ENCODE assay signal across 1 cellular context in genomic region chr12:12611512-12612306, GRCh38.
TF ChIP-seq lines count a peak whose summit lies in the region.

A gene with protein sequence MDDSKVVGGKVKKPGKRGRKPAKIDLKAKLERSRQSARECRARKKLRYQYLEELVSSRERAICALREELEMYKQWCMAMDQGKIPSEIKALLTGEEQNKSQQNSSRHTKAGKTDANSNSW (plus strand): TSS chr12:12611876. CDS start chr12:12612173, 297 bp downstream.

TF ChIP-seq in K562, 482 proteins besides CTCF, POLR2A, EP300 and RAD21 (continued from another document and continues in another):
- peak; percentile 39 for TF ChIP-seq JUND (IDR thresholded peaks at IDR 0.05; ENCODE audit: borderline replicate concordance, low read depth, low read length)
- TF ChIP-seq JUND (tag; IDR thresholded peaks at IDR 0.05; ENCODE audit: borderline replicate concordance, low read depth, low read length), result peak; percentile 18; the same call in 1 of the 3 replicates
- no peak for TF ChIP-seq ETS2 (tag; IDR thresholded peaks at IDR 0.05; ENCODE audit: borderline replicate concordance, poor library complexity, severe bottlenecking)
- TF ChIP-seq ZNF445 (CRISPR knock-in tag; IDR thresholded peaks at IDR 0.05; ENCODE audit: low read depth), result no peak
- no peak for TF ChIP-seq CHCHD3 (CRISPR knock-in tag; IDR thresholded peaks at IDR 0.05)
- TF ChIP-seq ZNF384 (IDR thresholded peaks at IDR 0.05; ENCODE audit: low read depth, low read length), result peak; percentile 91
- TF ChIP-seq, protein P1, sequence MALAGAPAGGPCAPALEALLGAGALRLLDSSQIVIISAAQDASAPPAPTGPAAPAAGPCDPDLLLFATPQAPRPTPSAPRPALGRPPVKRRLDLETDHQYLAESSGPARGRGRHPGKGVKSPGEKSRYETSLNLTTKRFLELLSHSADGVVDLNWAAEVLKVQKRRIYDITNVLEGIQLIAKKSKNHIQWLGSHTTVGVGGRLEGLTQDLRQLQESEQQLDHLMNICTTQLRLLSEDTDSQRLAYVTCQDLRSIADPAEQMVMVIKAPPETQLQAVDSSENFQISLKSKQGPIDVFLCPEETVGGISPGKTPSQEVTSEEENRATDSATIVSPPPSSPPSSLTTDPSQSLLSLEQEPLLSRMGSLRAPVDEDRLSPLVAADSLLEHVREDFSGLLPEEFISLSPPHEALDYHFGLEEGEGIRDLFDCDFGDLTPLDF (CRISPR knock-in tag; IDR thresholded peaks at IDR 0.05), result no peak
- no peak; a peak in 1 of 4 replicates for TF ChIP-seq SRF (CRISPR knock-in tag; IDR thresholded peaks at IDR 0.05)
- TF ChIP-seq SMAD2 (IDR thresholded peaks at IDR 0.05; ENCODE audit: low read depth, low read length), result no peak
- TF ChIP-seq CREB5 (CRISPR knock-in tag; IDR thresholded peaks at IDR 0.05), result no peak
- TF ChIP-seq, protein P2, sequence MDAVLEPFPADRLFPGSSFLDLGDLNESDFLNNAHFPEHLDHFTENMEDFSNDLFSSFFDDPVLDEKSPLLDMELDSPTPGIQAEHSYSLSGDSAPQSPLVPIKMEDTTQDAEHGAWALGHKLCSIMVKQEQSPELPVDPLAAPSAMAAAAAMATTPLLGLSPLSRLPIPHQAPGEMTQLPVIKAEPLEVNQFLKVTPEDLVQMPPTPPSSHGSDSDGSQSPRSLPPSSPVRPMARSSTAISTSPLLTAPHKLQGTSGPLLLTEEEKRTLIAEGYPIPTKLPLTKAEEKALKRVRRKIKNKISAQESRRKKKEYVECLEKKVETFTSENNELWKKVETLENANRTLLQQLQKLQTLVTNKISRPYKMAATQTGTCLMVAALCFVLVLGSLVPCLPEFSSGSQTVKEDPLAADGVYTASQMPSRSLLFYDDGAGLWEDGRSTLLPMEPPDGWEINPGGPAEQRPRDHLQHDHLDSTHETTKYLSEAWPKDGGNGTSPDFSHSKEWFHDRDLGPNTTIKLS (IDR thresholded peaks at IDR 0.05; ENCODE audit: borderline replicate concordance, low read depth), result peak; percentile 80
- TF ChIP-seq NFYB (IDR thresholded peaks at IDR 0.05; ENCODE audit: extremely low read depth, insufficient read length), result no peak
- peak; percentile 83 for TF ChIP-seq KLF16 (IDR thresholded peaks at IDR 0.05)
- no peak for TF ChIP-seq GTF2F1 (IDR thresholded peaks at IDR 0.05; ENCODE audit: low read depth, low read length)
- TF ChIP-seq ZFP1 (CRISPR knock-in tag; IDR thresholded peaks at IDR 0.05), result no peak
- peak; percentile 35 for TF ChIP-seq MGA (IDR thresholded peaks at IDR 0.05)
- peak; percentile 60 for TF ChIP-seq DACH1 (IDR thresholded peaks at IDR 0.05; ENCODE audit: partially characterized antibody)
- TF ChIP-seq, protein P3, sequence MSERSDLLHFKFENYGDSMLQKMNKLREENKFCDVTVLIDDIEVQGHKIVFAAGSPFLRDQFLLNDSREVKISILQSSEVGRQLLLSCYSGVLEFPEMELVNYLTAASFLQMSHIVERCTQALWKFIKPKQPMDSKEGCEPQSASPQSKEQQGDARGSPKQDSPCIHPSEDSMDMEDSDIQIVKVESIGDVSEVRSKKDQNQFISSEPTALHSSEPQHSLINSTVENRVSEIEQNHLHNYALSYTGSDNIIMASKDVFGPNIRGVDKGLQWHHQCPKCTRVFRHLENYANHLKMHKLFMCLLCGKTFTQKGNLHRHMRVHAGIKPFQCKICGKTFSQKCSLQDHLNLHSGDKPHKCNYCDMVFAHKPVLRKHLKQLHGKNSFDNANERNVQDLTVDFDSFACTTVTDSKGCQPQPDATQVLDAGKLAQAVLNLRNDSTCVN (CRISPR knock-in tag; IDR thresholded peaks at IDR 0.05), result no peak
- TF ChIP-seq ZNF668 (CRISPR knock-in tag; IDR thresholded peaks at IDR 0.05), result no peak
- peak; percentile 86; the same call in 1 of the 2 replicates for TF ChIP-seq FOXJ2 (tag; IDR thresholded peaks at IDR 0.05)
- TF ChIP-seq, protein P4, sequence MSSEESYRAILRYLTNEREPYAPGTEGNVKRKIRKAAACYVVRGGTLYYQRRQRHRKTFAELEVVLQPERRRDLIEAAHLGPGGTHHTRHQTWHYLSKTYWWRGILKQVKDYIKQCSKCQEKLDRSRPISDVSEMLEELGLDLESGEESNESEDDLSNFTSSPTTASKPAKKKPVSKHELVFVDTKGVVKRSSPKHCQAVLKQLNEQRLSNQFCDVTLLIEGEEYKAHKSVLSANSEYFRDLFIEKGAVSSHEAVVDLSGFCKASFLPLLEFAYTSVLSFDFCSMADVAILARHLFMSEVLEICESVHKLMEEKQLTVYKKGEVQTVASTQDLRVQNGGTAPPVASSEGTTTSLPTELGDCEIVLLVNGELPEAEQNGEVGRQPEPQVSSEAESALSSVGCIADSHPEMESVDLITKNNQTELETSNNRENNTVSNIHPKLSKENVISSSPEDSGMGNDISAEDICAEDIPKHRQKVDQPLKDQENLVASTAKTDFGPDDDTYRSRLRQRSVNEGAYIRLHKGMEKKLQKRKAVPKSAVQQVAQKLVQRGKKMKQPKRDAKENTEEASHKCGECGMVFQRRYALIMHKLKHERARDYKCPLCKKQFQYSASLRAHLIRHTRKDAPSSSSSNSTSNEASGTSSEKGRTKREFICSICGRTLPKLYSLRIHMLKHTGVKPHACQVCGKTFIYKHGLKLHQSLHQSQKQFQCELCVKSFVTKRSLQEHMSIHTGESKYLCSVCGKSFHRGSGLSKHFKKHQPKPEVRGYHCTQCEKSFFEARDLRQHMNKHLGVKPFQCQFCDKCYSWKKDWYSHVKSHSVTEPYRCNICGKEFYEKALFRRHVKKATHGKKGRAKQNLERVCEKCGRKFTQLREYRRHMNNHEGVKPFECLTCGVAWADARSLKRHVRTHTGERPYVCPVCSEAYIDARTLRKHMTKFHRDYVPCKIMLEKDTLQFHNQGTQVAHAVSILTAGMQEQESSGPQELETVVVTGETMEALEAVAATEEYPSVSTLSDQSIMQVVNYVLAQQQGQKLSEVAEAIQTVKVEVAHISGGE (CRISPR knock-in tag; IDR thresholded peaks at IDR 0.05), result peak in 1 of 3 experiments; percentile 61; a peak in 1 of 6 replicates
- TF ChIP-seq KDM1A (IDR thresholded peaks at IDR 0.05), result 0 out of 4 replicates have a peak, but pooled peaks of 1 of the 2 experiments have one; percentile 37
- no peak for TF ChIP-seq ZNF3 (CRISPR knock-in tag; IDR thresholded peaks at IDR 0.05)
- no peak for TF ChIP-seq EWSR1 (IDR thresholded peaks at IDR 0.05; ENCODE audit: borderline replicate concordance, low read depth, partially characterized antibody)
- TF ChIP-seq, protein P5, sequence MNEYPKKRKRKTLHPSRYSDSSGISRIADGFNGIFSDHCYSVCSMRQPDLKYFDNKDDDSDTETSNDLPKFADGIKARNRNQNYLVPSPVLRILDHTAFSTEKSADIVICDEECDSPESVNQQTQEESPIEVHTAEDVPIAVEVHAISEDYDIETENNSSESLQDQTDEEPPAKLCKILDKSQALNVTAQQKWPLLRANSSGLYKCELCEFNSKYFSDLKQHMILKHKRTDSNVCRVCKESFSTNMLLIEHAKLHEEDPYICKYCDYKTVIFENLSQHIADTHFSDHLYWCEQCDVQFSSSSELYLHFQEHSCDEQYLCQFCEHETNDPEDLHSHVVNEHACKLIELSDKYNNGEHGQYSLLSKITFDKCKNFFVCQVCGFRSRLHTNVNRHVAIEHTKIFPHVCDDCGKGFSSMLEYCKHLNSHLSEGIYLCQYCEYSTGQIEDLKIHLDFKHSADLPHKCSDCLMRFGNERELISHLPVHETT (CRISPR knock-in tag; conservative IDR thresholded peaks at IDR 0.05 in 1 of 2, IDR thresholded peaks at IDR 0.05 in 1 of 2), result peak in 1 of 2 experiments; percentile 76; a peak in 2 of 4 replicates
- TF ChIP-seq NCOA6 (IDR thresholded peaks at IDR 0.05), result no peak
- TF ChIP-seq ETS1 (conservative IDR thresholded peaks at IDR 0.05; ENCODE audit: control insufficient read depth, low read depth, low read length), result no peak
- peak; percentile 58 for TF ChIP-seq ZNF263 (CRISPR knock-in tag; IDR thresholded peaks at IDR 0.05; ENCODE audit: borderline replicate concordance)
- peak; percentile 43; the same call in 1 of the 2 replicates for TF ChIP-seq NCOR1 (IDR thresholded peaks at IDR 0.05)
- TF ChIP-seq HDAC8 (tag; IDR thresholded peaks at IDR 0.05), result no peak
